In genomic region chr18:15315301-15315700, GRCh38 we compare ENCODE assay signal across 7 cellular contexts.
DNase-seq lines count a peak whose midpoint lies in the region; TF ChIP-seq lines count a peak whose summit lies in the region.
"Not testable (repeated sequence)": the region's sequence is repeated elsewhere in the genome, so short reads cannot be mapped to it uniquely, and the experiment has no call there.

No MANE protein-coding gene starts in this region.

- not testable (repeated sequence) for H3F3A ChIP-seq in OCI-LY1 (ENCODE audit: insufficient read depth, low read length)

- not testable (repeated sequence) for H3K9me3 ChIP-seq in OCI-LY1 (ENCODE audit: low read length)

- 0 out of 2 replicates have a peak overlapping the region, but pooled peaks have one; percentile 23 for H3K4me2 ChIP-seq in OCI-LY1 (ENCODE audit: low read length)

- not testable (repeated sequence) for H2AFZ ChIP-seq in OCI-LY1 (ENCODE audit: low read length)

- not testable (repeated sequence) for H3K36me3 ChIP-seq in OCI-LY1 (ENCODE audit: insufficient read depth, low read length)

- intact Hi-C loops in dorsolateral prefrontal cortex (cut with DNase I): not testable (repeated sequence)

- H3K9me2 ChIP-seq in OCI-LY1 (ENCODE audit: low read depth, low read length): not testable (repeated sequence)

- not testable (repeated sequence) for H3K27me3 ChIP-seq in OCI-LY1 (ENCODE audit: insufficient read depth, low read length); dorsolateral prefrontal cortex

- peak overlapping the region; percentile 54 for H3K27ac ChIP-seq in OCI-LY1 (ENCODE audit: low read depth, low read length, poor library complexity, severe bottlenecking)
- not testable (repeated sequence) for H3K27ac ChIP-seq in dorsolateral prefrontal cortex

- not testable (repeated sequence) for H4K20me1 ChIP-seq in OCI-LY1 (ENCODE audit: insufficient read depth, low read length)

- not testable (repeated sequence) for H3K4me1 ChIP-seq in OCI-LY1 (ENCODE audit: insufficient read depth, low read length, severe bottlenecking)

- H3K4me3 ChIP-seq in OCI-LY1 (ENCODE audit: low read depth, low read length, poor library complexity, severe bottlenecking); dorsolateral prefrontal cortex: not testable (repeated sequence)

- H3K79me2 ChIP-seq in OCI-LY1 (ENCODE audit: insufficient read depth, low read length): not testable (repeated sequence)

- not testable (repeated sequence) for H3K9ac ChIP-seq in OCI-LY1 (ENCODE audit: low read length)

- not testable (repeated sequence) for TF ChIP-seq CTCF in OCI-LY1 (IDR thresholded peaks at IDR 0.05; ENCODE audit: low read length)
- TF ChIP-seq CTCF in dorsolateral prefrontal cortex (IDR thresholded peaks at IDR 0.05 in 54 of 56, conservative IDR thresholded peaks at IDR 0.05 in 2 of 56; ENCODE audit: low read depth in 1 of 56, partially characterized antibody in 56 of 56): peak in 47 of 56 donors; percentile 12 to 64 (median 34)

- peak; percentile 41 for DNase-seq in DMS 273 (lab: John Stamatoyannopoulos, UW; ENCODE audit: unreplicated experiment)
- peak; percentile 0 for DNase-seq in HS-5 (ENCODE audit: low read depth)
- peak; percentile 20 for DNase-seq in NCI-H1105 treated with DMSO at 0.1 percent for 48 hours (lab: John Stamatoyannopoulos, UW)
- peak; percentile 0 for DNase-seq in RKO (ENCODE audit: low spot score)
- DNase-seq in dorsolateral prefrontal cortex: not testable (repeated sequence)
- peak; percentile 3 for DNase-seq in midbrain (lab: John Stamatoyannopoulos, UW)
